Comparison of ENCODE assay signal across 1 cellular context in the genomic region with DNA sequence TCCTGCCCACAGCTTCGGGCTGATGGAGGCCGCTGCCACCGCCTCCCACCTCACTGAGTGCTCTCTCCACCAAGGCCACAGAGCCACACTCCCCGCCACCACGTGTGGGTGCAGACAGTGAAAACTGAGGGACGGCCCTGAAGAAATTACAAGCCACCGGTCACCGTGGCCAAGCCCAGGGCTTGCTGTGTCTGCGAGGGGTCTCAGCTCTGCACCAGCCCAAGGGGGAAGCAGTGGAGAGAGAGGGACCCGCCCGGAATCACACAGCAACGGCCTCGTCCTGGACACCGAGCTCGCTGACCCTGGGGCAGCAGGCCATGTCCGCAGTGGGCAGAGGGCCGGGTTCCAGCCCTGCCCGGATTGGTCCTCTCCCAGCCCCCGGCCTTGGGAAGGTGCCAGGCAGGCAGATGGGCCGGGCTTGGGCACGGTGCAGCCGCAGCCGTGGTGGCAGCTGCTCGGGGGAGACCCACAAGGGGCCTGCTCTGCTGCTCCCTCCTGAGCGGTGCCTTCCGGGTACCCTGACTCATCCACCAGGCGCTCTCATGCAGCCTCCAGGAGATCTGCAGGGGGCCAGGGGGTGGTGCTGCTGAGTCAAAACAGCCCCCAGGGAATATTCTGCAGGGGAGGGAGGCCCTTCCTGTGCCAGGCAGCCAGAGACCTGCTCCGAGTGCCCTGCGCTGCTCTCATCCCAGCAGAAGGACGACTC.
TF ChIP-seq lines count a peak whose summit lies in the region.

No MANE protein-coding gene starts in this region.

TF ChIP-seq in GM12878, 131 proteins besides CTCF, POLR2A, EP300 and RAD21 (continued from another document):
- TF ChIP-seq, protein P1, sequence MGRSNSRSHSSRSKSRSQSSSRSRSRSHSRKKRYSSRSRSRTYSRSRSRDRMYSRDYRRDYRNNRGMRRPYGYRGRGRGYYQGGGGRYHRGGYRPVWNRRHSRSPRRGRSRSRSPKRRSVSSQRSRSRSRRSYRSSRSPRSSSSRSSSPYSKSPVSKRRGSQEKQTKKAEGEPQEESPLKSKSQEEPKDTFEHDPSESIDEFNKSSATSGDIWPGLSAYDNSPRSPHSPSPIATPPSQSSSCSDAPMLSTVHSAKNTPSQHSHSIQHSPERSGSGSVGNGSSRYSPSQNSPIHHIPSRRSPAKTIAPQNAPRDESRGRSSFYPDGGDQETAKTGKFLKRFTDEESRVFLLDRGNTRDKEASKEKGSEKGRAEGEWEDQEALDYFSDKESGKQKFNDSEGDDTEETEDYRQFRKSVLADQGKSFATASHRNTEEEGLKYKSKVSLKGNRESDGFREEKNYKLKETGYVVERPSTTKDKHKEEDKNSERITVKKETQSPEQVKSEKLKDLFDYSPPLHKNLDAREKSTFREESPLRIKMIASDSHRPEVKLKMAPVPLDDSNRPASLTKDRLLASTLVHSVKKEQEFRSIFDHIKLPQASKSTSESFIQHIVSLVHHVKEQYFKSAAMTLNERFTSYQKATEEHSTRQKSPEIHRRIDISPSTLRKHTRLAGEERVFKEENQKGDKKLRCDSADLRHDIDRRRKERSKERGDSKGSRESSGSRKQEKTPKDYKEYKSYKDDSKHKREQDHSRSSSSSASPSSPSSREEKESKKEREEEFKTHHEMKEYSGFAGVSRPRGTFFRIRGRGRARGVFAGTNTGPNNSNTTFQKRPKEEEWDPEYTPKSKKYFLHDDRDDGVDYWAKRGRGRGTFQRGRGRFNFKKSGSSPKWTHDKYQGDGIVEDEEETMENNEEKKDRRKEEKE (IDR thresholded peaks at IDR 0.05), result no peak
- peak; percentile 50; the same call in 1 of the 2 replicates for TF ChIP-seq SMC3 (IDR thresholded peaks at IDR 0.05; ENCODE audit: borderline replicate concordance, low read length)
- TF ChIP-seq TCF3 (IDR thresholded peaks at IDR 0.05; ENCODE audit: borderline replicate concordance, insufficient read depth, low read depth, low read length), result no peak
- peak; percentile 30; the same call in 1 of the 2 replicates for TF ChIP-seq EED (IDR thresholded peaks at IDR 0.05; ENCODE audit: low read depth)
- TF ChIP-seq IKZF1 (conservative IDR thresholded peaks at IDR 0.05), result peak; percentile 26; the same call in 1 of the 2 replicates
- no peak for TF ChIP-seq NR2C2 (IDR thresholded peaks at IDR 0.05; ENCODE audit: borderline replicate concordance, control insufficient read depth, insufficient read length, low read depth)
- TF ChIP-seq BHLHE40 (IDR thresholded peaks at IDR 0.05; ENCODE audit: borderline replicate concordance in 1 of 2, low read depth in 2 of 2, low read length in 1 of 2), result peak in 1 of 2 experiments; percentile 6; a peak in 1 of 4 replicates
- no peak for TF ChIP-seq RFX5 (IDR thresholded peaks at IDR 0.05; ENCODE audit: low read depth, low read length)
TF ChIP-seq in GM12878: peak in this region for 5.
